Comparison of ENCODE assay signal across 7 cellular contexts in the genomic region with DNA sequence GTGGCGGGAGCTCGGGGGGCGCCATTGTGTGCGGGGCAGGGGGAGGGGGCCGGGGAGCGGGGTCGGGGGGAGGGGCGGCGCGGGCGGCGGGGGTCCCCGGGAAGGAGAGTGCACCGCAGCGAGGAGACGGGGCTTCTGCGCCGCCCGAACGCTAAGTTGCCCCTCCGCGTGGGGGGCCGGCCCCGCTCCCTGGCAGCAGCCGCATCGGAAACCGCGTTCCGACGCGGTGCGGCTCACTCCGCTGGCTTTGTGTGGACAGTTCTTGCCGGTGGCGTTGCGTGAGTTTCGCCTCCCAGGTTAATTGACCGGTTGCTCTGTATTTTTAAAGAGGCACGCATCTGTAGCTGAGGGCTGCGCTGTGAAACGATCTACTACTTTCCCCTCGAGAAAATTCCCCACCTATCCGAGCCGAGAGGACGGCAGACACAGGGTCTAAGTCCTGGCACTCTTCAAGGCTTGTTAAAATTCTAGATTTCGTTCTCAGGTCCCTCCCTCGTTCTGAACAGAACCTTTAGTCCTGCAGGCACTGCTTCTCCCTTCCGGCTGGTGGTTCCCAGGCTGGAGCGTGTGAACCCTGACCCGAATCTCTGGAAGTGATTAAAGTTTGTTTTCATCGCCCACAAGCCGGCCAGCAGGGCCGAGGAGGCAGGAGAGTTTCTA. TPM values are rescaled to one million over a fixed set of nuclear protein-coding genes. Genes with fewer than 3 reads are reported as not detected.
DNase-seq lines count a peak whose midpoint lies in the region; ATAC-seq, FAIRE-seq and TF ChIP-seq lines count a peak whose summit lies in the region.

No MANE protein-coding gene starts in this region.

- POLR2A ChIA-PET in SK-N-SH (lab: Yijun Ruan, JAX), result interaction anchor here (1.4 kb wide), 1 partner anchor 37 kb away, joined by 4 read pairs; no protein-coding TSS in a partner anchor

- no peak for ATAC-seq in HG03571 (IDR thresholded peaks at IDR 0.05; ENCODE audit: unreplicated experiment)

- H4K8ac ChIP-seq in neuronal stem cell (ENCODE audit: low read depth, low read length), result no peak overlapping the region

- no peaks in the 10 kb centered on the region for H4K20me1 ChIP-seq in SK-N-SH (ENCODE audit: insufficient read depth)

- H3K18ac ChIP-seq in neuronal stem cell (ENCODE audit: low read length), result peak overlapping the region; percentile 95

- CTCF ChIA-PET in SK-N-SH (lab: Yijun Ruan, JAX), result interaction anchor here (1.6 kb wide), 1 partner anchor 48 kb away, joined by 7 read pairs; no protein-coding TSS in a partner anchor

- H3K27me3 ChIP-seq in SK-N-SH (ENCODE audit: insufficient read depth) (peaks cover 55% of the 10 kb centered on the region), neuronal stem cell (ENCODE audit: control insufficient read depth in 3 of 3, insufficient read depth in 3 of 3, low read depth in 1 of 3, low read length in 3 of 3) (peaks cover 0 to 15% (median 0%) of the 10 kb centered on the region in 3 experiments)

- no peak overlapping the region for H4K91ac ChIP-seq in neuronal stem cell (ENCODE audit: low read depth, low read length, poor library complexity)

- no peak for TF ChIP-seq POLR2A in GM12891 (IDR thresholded peaks at IDR 0.05; ENCODE audit: low read depth, low read length)

- TF ChIP-seq EP300 in SK-N-SH (IDR thresholded peaks at IDR 0.05; ENCODE audit: borderline replicate concordance in 1 of 2, low read depth in 1 of 2, low read length in 1 of 2), result peak in 1 of 2 experiments; percentile 33; a peak in 1 of 4 replicates

- H3K36me3 ChIP-seq in SK-N-SH (replicated peaks in 1 of 2; ENCODE audit: control insufficient read depth in 1 of 2, insufficient read depth in 2 of 2, low read length in 1 of 2), result no peaks in the 10 kb centered on the region
- H3K36me3 ChIP-seq in neuronal stem cell (replicated peaks in 1 of 2; ENCODE audit: control insufficient read depth in 2 of 2, insufficient read depth in 2 of 2, low read length in 2 of 2), result peaks cover 9 to 34% of the 10 kb centered on the region in 2 donors

- no peaks in the 10 kb centered on the region for H3K79me2 ChIP-seq in SK-N-SH (ENCODE audit: insufficient read depth)

- no peak; the same call in 1 of the 2 replicates for TF ChIP-seq RAD21 in SK-N-SH (IDR thresholded peaks at IDR 0.05; ENCODE audit: low read length)

- WGBS in SK-N-SH (ENCODE audit: low lambda C conversion rate), result 1% methylated on average over 29 of the region's 53 CpGs
- WGBS in neuronal stem cell (ENCODE audit: extremely low coverage in 2 of 2, insufficient read length in 2 of 2, insufficient replicate concordance in 1 of 2), 2 donors, result no CpG with 5 or more reads among the region's 53 CpGs

- peak overlapping the region; percentile 10 for H3K4ac ChIP-seq in neuronal stem cell (ENCODE audit: low read length)

- no peak overlapping the region for H2BK120ac ChIP-seq in neuronal stem cell (ENCODE audit: low read depth, low read length)

- H3K4me2 ChIP-seq in SK-N-SH, result peak overlapping the region; percentile 74; the same call in 1 of the 2 replicates
- peak overlapping the region; percentile 80 for H3K4me2 ChIP-seq in neuronal stem cell (ENCODE audit: insufficient read depth, low read length, poor library complexity, severe bottlenecking)

- H3K9ac ChIP-seq in SK-N-SH, result no peak overlapping the region
- peak overlapping the region; percentile 87 for H3K9ac ChIP-seq in neuronal stem cell (ENCODE audit: low read depth, low read length, poor library complexity)

- H2BK15ac ChIP-seq in neuronal stem cell (ENCODE audit: low read length), result peak overlapping the region; percentile 46

- no peaks in the 10 kb centered on the region for H3F3A ChIP-seq in SK-N-SH (replicated peaks; ENCODE audit: insufficient read depth)

- peak overlapping the region; percentile 43 to 56 for H3K4me3 ChIP-seq in SK-N-SH (ENCODE audit: low read depth in 2 of 2, low read length in 1 of 2)
- H3K4me3 ChIP-seq in neuronal stem cell (ENCODE audit: low read length in 2 of 2), result peak overlapping the region; percentile 94 to 96

- no peaks in the 10 kb centered on the region for H3K9me3 ChIP-seq in SK-N-SH
- peaks cover 0 to 5% of the 10 kb centered on the region in 2 donors for H3K9me3 ChIP-seq in neuronal stem cell (replicated peaks in 1 of 2; ENCODE audit: control insufficient read depth in 2 of 2, insufficient read depth in 1 of 2, low read depth in 1 of 2, low read length in 2 of 2)

- no peak overlapping the region for H2BK12ac ChIP-seq in neuronal stem cell (ENCODE audit: low read length)

- DNase-seq in GM12891 (ENCODE audit: insufficient read length, low spot score) (no peak), SK-N-SH (peak; percentile 80), fibroblast of the conjunctiva (ENCODE audit: low read depth) (peak; percentile 76), neuronal stem cell (ENCODE audit: low spot score) (peak; percentile 32), epidermal melanocyte (ENCODE audit: insufficient read length, low spot score) (no peak)
- DNase-seq in effector CD4-positive, alpha-beta T cell, result no peak

- peak overlapping the region; percentile 58 for H2BK5ac ChIP-seq in neuronal stem cell (ENCODE audit: low read length)

- H3K4me1 ChIP-seq in SK-N-SH (ENCODE audit: control insufficient read depth in 1 of 2, insufficient read depth in 2 of 2, low read depth in 1 of 2, low read length in 1 of 2) (peaks cover 0 to 32% of the 10 kb centered on the region in 2 experiments; a peak in 2 of 4 replicates), neuronal stem cell (ENCODE audit: control insufficient read depth in 2 of 2, insufficient read depth in 1 of 2, low read depth in 1 of 2, low read length in 2 of 2) (peaks cover 2 to 4% of the 10 kb centered on the region in 2 donors)

- H3K23ac ChIP-seq in neuronal stem cell (ENCODE audit: low read depth, low read length, poor library complexity), result no peak overlapping the region

- no peak for TF ChIP-seq CTCF in SK-N-SH (IDR thresholded peaks at IDR 0.05)

- peak overlapping the region; percentile 3 for H3K14ac ChIP-seq in neuronal stem cell (ENCODE audit: low read length)

- peak; percentile 16 for FAIRE-seq in GM12891 (lab: Jason Lieb, UNC)

- H3K9me2 ChIP-seq in SK-N-SH, result no peaks in the 10 kb centered on the region

- H3K79me1 ChIP-seq in neuronal stem cell (ENCODE audit: low read depth, low read length), result peaks cover 5% of the 10 kb centered on the region

- no peak overlapping the region for H2AK5ac ChIP-seq in neuronal stem cell (ENCODE audit: low read depth, low read length)

- H2AFZ ChIP-seq in SK-N-SH (ENCODE audit: low read depth), result no peak overlapping the region
- H2AFZ ChIP-seq in neuronal stem cell (ENCODE audit: low read length), result peak overlapping the region; percentile 97

- H3K27ac ChIP-seq in SK-N-SH (ENCODE audit: low read depth in 2 of 2, low read length in 1 of 2), result peak overlapping the region in 1 of 2 experiments; percentile 91; a peak in 2 of 4 replicates
- H3K27ac ChIP-seq in neuronal stem cell (replicated peaks; ENCODE audit: low read length), result peak overlapping the region; percentile 33

TF ChIP-seq in GM12891, 5 proteins besides CTCF, POLR2A, EP300 and RAD21:
- TF ChIP-seq PAX5 (IDR thresholded peaks at IDR 0.05; ENCODE audit: insufficient read depth, low read length, severe bottlenecking) (no peak), SPI1 (IDR thresholded peaks at IDR 0.05; ENCODE audit: low read depth, low read length) (no peak), POLR2AphosphoS5 (IDR thresholded peaks at IDR 0.05; ENCODE audit: low read depth, low read length) (no peak), TAF1 (IDR thresholded peaks at IDR 0.05; ENCODE audit: low read depth, low read length) (no peak), POU2F2 (IDR thresholded peaks at IDR 0.05; ENCODE audit: low read depth, low read length) (no peak)

TF ChIP-seq in SK-N-SH, 30 proteins besides CTCF, POLR2A, EP300 and RAD21:
- TF ChIP-seq EZH2phosphoT487 (IDR thresholded peaks at IDR 0.05; ENCODE audit: borderline replicate concordance, low read depth), result peak; percentile 64; the same call in 1 of the 2 replicates
- TF ChIP-seq SMC3 (IDR thresholded peaks at IDR 0.05; ENCODE audit: low read depth, low read length), result peak; percentile 5; the same call in 1 of the 2 replicates
- peak; percentile 80 for TF ChIP-seq MXI1 (IDR thresholded peaks at IDR 0.05; ENCODE audit: low read depth, low read length)
- TF ChIP-seq, protein P1, sequence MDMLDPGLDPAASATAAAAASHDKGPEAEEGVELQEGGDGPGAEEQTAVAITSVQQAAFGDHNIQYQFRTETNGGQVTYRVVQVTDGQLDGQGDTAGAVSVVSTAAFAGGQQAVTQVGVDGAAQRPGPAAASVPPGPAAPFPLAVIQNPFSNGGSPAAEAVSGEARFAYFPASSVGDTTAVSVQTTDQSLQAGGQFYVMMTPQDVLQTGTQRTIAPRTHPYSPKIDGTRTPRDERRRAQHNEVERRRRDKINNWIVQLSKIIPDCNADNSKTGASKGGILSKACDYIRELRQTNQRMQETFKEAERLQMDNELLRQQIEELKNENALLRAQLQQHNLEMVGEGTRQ (IDR thresholded peaks at IDR 0.05; ENCODE audit: borderline replicate concordance, low read depth, low read length), result no peak
- no peak for TF ChIP-seq TAF1 (IDR thresholded peaks at IDR 0.05; ENCODE audit: borderline replicate concordance, low read depth, low read length)
- TF ChIP-seq TCF12 (IDR thresholded peaks at IDR 0.05), result peak; percentile 53

RNA-seq across cellular contexts. Expression of a gene that starts 0.9 kb away (rescaled TPM):
- polyA plus RNA-seq in GM12891 (2012; ENCODE audit: low read depth, missing spikeins), result 62.9 TPM
- polyA plus RNA-seq in SK-N-SH (2012; rRNA removed), result 19.8 and 21.6 TPM in 2 replicates
- polyA plus RNA-seq in SK-N-SH (2012; cell fraction: cytosol; rRNA removed), result 16.6 and 20.0 TPM in 2 replicates
- polyA plus RNA-seq in SK-N-SH (2012; cell fraction: nucleus; rRNA removed), result 83.5 and 99.5 TPM in 2 replicates
- polyA plus RNA-seq in neuronal stem cell (2013, experiment 1 of 2), result 43.9 TPM
- 44.8 TPM for polyA plus RNA-seq in neuronal stem cell (2013, experiment 2 of 2)

Comparison
In these comparisons a context has a peak if more than half of its experiments do, and no peak if none do; other contexts are left out.
1. DNase-seq: peak in SK-N-SH (single experiment), fibroblast of the conjunctiva (single experiment) and neuronal stem cell (single experiment); none in GM12891 (single experiment), effector CD4-positive, alpha-beta T cell (single experiment) and epidermal melanocyte (single experiment).